9 cellular contexts compared by ENCODE assay signal in the genomic region with DNA sequence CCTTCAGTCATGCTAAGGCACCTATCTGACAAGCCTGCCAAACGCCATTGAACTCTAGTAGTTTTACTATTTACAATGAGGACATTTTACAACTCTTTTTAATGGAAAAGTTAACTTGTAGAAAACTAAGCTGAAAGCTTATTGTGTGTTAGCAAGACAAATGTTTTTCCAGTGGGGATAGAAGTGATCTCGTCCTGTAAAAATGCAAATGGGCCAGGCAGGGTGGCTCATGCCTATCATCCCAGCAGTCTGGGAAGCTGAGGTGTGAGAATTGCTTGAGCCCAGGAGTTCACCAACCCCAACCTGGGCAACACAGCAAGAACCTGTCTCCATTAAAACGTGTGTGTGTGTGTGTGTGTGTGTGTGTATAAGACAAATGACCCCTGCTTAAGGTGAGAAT. TPM values are rescaled to one million over a fixed set of nuclear protein-coding genes. Genes with fewer than 3 reads are reported as not detected.
A peak's percentile ranks its signal among the peaks of the same experiment; 100 is the strongest.
DNase-seq lines count a peak whose midpoint lies in the region; ATAC-seq, FAIRE-seq and TF ChIP-seq lines count a peak whose summit lies in the region.
"Had no signal": no experiment of that assay in that cellular context is flagged by ENCODE, and none has a peak within 500 bp of the region (broad histone marks: within the 10 kb centered on the region; RNA-seq: fewer than 3 reads in every experiment).

No MANE protein-coding gene starts in this region.

- no peaks in the 10 kb centered on the region for H3K27me3 ChIP-seq in PC-3 (ENCODE audit: low read length)
- H3K27me3 ChIP-seq in endothelial cell of umbilical vein (ENCODE audit: control insufficient read depth in 2 of 2, insufficient read depth in 2 of 2, low read length in 2 of 2), result no peaks in the 10 kb centered on the region
- H3K27me3 ChIP-seq in skeletal muscle satellite cell (ENCODE audit: control insufficient read depth, insufficient read depth, low read length), result no peaks in the 10 kb centered on the region

- H2AFZ ChIP-seq in PC-3 (ENCODE audit: low read length) (peak overlapping the region; percentile 94; the same call in 1 of the 2 replicates), endothelial cell of umbilical vein (ENCODE audit: low read depth, low read length) (peak overlapping the region; percentile 6)

- H3K4me1 ChIP-seq in PC-3 (ENCODE audit: insufficient read depth, low read length) (peaks cover 25% of the 10 kb centered on the region), endothelial cell of umbilical vein (ENCODE audit: control insufficient read depth, extremely low read depth, insufficient read depth, low read length) (peaks cover 51% of the 10 kb centered on the region), skeletal muscle satellite cell (ENCODE audit: control insufficient read depth, insufficient read depth, low read length) (peaks cover 40% of the 10 kb centered on the region)

- H3K4me3 ChIP-seq in PC-3 (ENCODE audit: low read length) (peak overlapping the region; percentile 83; the same call in 1 of the 2 replicates), endothelial cell of umbilical vein (replicated peaks in 1 of 3; ENCODE audit: insufficient read depth in 1 of 3, low read depth in 1 of 3, low read length in 3 of 3) (no peak overlapping the region), skeletal muscle satellite cell (ENCODE audit: low read length) (peak overlapping the region; percentile 84)

- H3K36me3 ChIP-seq in PC-3 (ENCODE audit: low read depth, low read length) (no peaks in the 10 kb centered on the region), endothelial cell of umbilical vein (ENCODE audit: control insufficient read depth in 2 of 2, extremely low read depth in 1 of 2, insufficient read depth in 2 of 2, low read length in 2 of 2) (peaks cover 0 to 3% of the 10 kb centered on the region in 2 experiments), skeletal muscle satellite cell (ENCODE audit: insufficient read depth, low read length) (no peaks in the 10 kb centered on the region)

- H3K79me2 ChIP-seq in PC-3 (ENCODE audit: low read length), result peaks cover 31% of the 10 kb centered on the region
- peaks cover 31% of the 10 kb centered on the region for H3K79me2 ChIP-seq in endothelial cell of umbilical vein (ENCODE audit: control insufficient read depth, insufficient read depth, low read length)

- DNase-seq in DMS 273 (lab: John Stamatoyannopoulos, UW; ENCODE audit: unreplicated experiment) (peak; percentile 32), DMS 273 treated with DMSO at 0.1 percent for 48 hours (lab: John Stamatoyannopoulos, UW) (no peak), PC-3 (peak; percentile 24), endothelial cell of umbilical vein (ENCODE audit: low read depth, low spot score) (peak; percentile 53), NCI-H128 (lab: John Stamatoyannopoulos, UW; ENCODE audit: unreplicated experiment) (no peak)

- H3K9me2 ChIP-seq in PC-3 (replicated peaks; ENCODE audit: low read length), result no peaks in the 10 kb centered on the region

- intact Hi-C loops in PC-3 (cut with micrococcal nuclease), result no loop called here
- intact Hi-C loops in endothelial cell of umbilical vein (cut with micrococcal nuclease), result loop anchor here (5.0 to 10.0 kb wide), 3 partner anchors 206 to 531 kb away; a partner anchor contains a TSS

- no TSS peak for BruUV-seq in PC-3 (replicated peaks; lab: Mats Ljungman, UMichigan)
- BruUV-seq in endothelial cell of umbilical vein (replicated peaks; lab: Mats Ljungman, UMichigan), result no TSS peak

- H3K9ac ChIP-seq in PC-3 (ENCODE audit: low read length) (no peak overlapping the region), endothelial cell of umbilical vein (replicated peaks; ENCODE audit: extremely low read depth, insufficient read depth, low read length) (peak overlapping the region; percentile 1), skeletal muscle satellite cell (ENCODE audit: low read depth, low read length) (no peak overlapping the region)

- H4K20me1 ChIP-seq in PC-3 (ENCODE audit: low read length) (no peaks in the 10 kb centered on the region; the same call in 1 of the 2 replicates), endothelial cell of umbilical vein (replicated peaks; ENCODE audit: control insufficient read depth, extremely low read depth, insufficient read depth, low read length) (no peaks in the 10 kb centered on the region)

- ATAC-seq in PC-3 (no peak), HG03571 (IDR thresholded peaks at IDR 0.05; ENCODE audit: unreplicated experiment) (no peak), HG03432 (IDR thresholded peaks at IDR 0.05; ENCODE audit: unreplicated experiment) (no peak)

- TF ChIP-seq CTCF in PC-3 (conservative IDR thresholded peaks at IDR 0.05; ENCODE audit: low read depth, low read length) (no peak), endothelial cell of umbilical vein (IDR thresholded peaks at IDR 0.05; ENCODE audit: extremely low read depth in 1 of 2, insufficient read depth in 1 of 2, low read depth in 1 of 2, low read length in 2 of 2) (no peak)

- no peak for TF ChIP-seq POLR2A in endothelial cell of umbilical vein (IDR thresholded peaks at IDR 0.05; ENCODE audit: low read depth, low read length)

- H3K27ac ChIP-seq in PC-3 (ENCODE audit: low read length) (no peak overlapping the region), endothelial cell of umbilical vein (ENCODE audit: insufficient read depth, low read depth, low read length) (peak overlapping the region; percentile 22)
- H3K27ac ChIP-seq: 22Rv1 had no signal

- H3K9me3 ChIP-seq in PC-3 (ENCODE audit: low read length), result no peaks in the 10 kb centered on the region
- no peaks in the 10 kb centered on the region for H3K9me3 ChIP-seq in endothelial cell of umbilical vein (replicated peaks; ENCODE audit: control insufficient read depth, insufficient read depth, low read length)
- no peaks in the 10 kb centered on the region for H3K9me3 ChIP-seq in skeletal muscle satellite cell (replicated peaks; ENCODE audit: low read length)

- no peak for FAIRE-seq in endothelial cell of umbilical vein (lab: Jason Lieb, UNC)

- H3K4me2 ChIP-seq in PC-3 (ENCODE audit: low read length) (peak overlapping the region; percentile 95), endothelial cell of umbilical vein (ENCODE audit: insufficient read depth, low read length) (peak overlapping the region; percentile 61), skeletal muscle satellite cell (ENCODE audit: low read length) (peak overlapping the region; percentile 92)

- dilution Hi-C loops in endothelial cell of umbilical vein (cut with MboI; ENCODE audit: extremely low pct_ligation_motif_present, low sequenced_read_pairs), result no loop called here

- no peaks in the 10 kb centered on the region for H3K9me1 ChIP-seq in endothelial cell of umbilical vein (replicated peaks; ENCODE audit: control insufficient read depth, extremely low read depth, insufficient read depth, low read length)

- POLR2A ChIA-PET in PC-3 (lab: Charles Lee; ENCODE audit: unreplicated experiment), result no interaction called here
- POLR2A ChIA-PET in endothelial cell of umbilical vein (lab: Charles Lee), result no interaction called here

- CTCF ChIA-PET in PC-3 (lab: Charles Lee) (no interaction called here), endothelial cell of umbilical vein (lab: Charles Lee) (interaction anchor here (1.1 to 2.0 kb wide), 8 partner anchors 10 to 150 kb away, joined by 3 to 7 read pairs (median 4); no protein-coding TSS in a partner anchor)

- no peaks in the 10 kb centered on the region for H3F3A ChIP-seq in PC-3 (ENCODE audit: low read length, unreplicated experiment)

TF ChIP-seq in endothelial cell of umbilical vein, 7 proteins besides CTCF, POLR2A, EP300 and RAD21:
- TF ChIP-seq EZH2 (IDR thresholded peaks at IDR 0.05; ENCODE audit: borderline replicate concordance, low read depth, low read length, severe bottlenecking) (no peak), GATA2 (IDR thresholded peaks at IDR 0.05; ENCODE audit: insufficient read depth, insufficient read length, low read depth, low read length) (no peak), POLR2AphosphoS5 (IDR thresholded peaks at IDR 0.05; ENCODE audit: insufficient read depth, low read depth, low read length) (no peak), JUN (IDR thresholded peaks at IDR 0.05; ENCODE audit: borderline replicate concordance, insufficient read depth, insufficient read length, low read depth) (no peak), MYC (IDR thresholded peaks at IDR 0.05; ENCODE audit: low read depth, low read length) (no peak), FOS (IDR thresholded peaks at IDR 0.05; ENCODE audit: borderline replicate concordance, insufficient read depth, low read length) (no peak)
- TF ChIP-seq, protein P1, sequence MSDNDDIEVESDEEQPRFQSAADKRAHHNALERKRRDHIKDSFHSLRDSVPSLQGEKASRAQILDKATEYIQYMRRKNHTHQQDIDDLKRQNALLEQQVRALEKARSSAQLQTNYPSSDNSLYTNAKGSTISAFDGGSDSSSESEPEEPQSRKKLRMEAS (IDR thresholded peaks at IDR 0.05; ENCODE audit: insufficient read depth, insufficient read length), result no peak

RNA-seq across cellular contexts. Expression of a gene that starts 1.2 kb away (rescaled TPM):
- total RNA-seq in PC-3 (2014; rRNA removed), result 60.2 and 64.8 TPM in 2 replicates
- 154 and 159 TPM in 2 replicates for total RNA-seq in endothelial cell of umbilical vein
- 85.6 and 86.2 TPM in 2 replicates for polyA plus RNA-seq in endothelial cell of umbilical vein
- 75.4 and 78.2 TPM in 2 replicates for polyA plus RNA-seq in endothelial cell of umbilical vein (2011; cell fraction: cytosol; rRNA removed)
- 48.0 and 51.2 TPM in 2 replicates for polyA plus RNA-seq in endothelial cell of umbilical vein (2011; cell fraction: nucleus; rRNA removed)
- polyA plus RNA-seq in endothelial cell of umbilical vein (2012), result 105 and 140 TPM in 2 replicates
- 159 and 181 TPM in 2 replicates for polyA minus RNA-seq in endothelial cell of umbilical vein
- polyA minus RNA-seq in endothelial cell of umbilical vein (2011; cell fraction: cytosol; rRNA and poly(A)+ RNA removed), result 29.9 TPM
- polyA minus RNA-seq in endothelial cell of umbilical vein (2011; cell fraction: nucleus; rRNA and poly(A)+ RNA removed), result 54.7 and 67.8 TPM in 2 replicates
- total RNA-seq in skeletal muscle satellite cell (2012; rRNA removed), result 31.9 and 38.2 TPM in 2 replicates

Comparison
In these comparisons a context has a peak if more than half of its experiments do, and no peak if none do; other contexts are left out.
1. DNase-seq: peak in DMS 273 (single experiment), PC-3 (single experiment) and endothelial cell of umbilical vein (single experiment); none in DMS 273 treated with DMSO at 0.1 percent for 48 hours (single experiment) and NCI-H128 (single experiment).
2. H3K4me3 ChIP-seq: peak in PC-3 (single experiment) and skeletal muscle satellite cell (single experiment); none in endothelial cell of umbilical vein (0 of 3).
3. Peak in every context shown above with its lines, with median percentiles within 50 percentile points of each other: H3K4me2 ChIP-seq.